ENCODE assay signal across 22 cellular contexts in genomic region chr1:30241681-30242080, GRCh38.
"Had no signal": no experiment of that assay in that cellular context is flagged by ENCODE, and none has a peak within 500 bp of the region (broad histone marks: within the 10 kb centered on the region; RNA-seq: fewer than 3 reads in every experiment).

No MANE protein-coding gene starts in this region.

- H3K36me3 Mint-ChIP-seq: stimulated activated memory B cell treated with anti-CD40 and anti-IgM and Interleukin-4, amounts not matched to agents 10 μg/mL and 1 μg/mL and 100 μg/mL, for 72 hours had no signal

- H3K9me3 ChIP-seq: gastrocnemius medialis, testis, tibial artery, upper lobe of left lung had no signal

- H3K36me3 ChIP-seq: gastrocnemius medialis, heart left ventricle, tibial artery, upper lobe of left lung had no signal

- H3K4me1 ChIP-seq: gastrocnemius medialis, heart left ventricle, parathyroid adenoma, testis, tibial artery, upper lobe of left lung had no signal

- H3K4me3 ChIP-seq: gastrocnemius medialis, heart left ventricle, hepatocyte, testis, tibial artery, upper lobe of left lung had no signal

- H3K4me1 Mint-ChIP-seq: naive thymus-derived CD8-positive, alpha-beta T cell; stimulated activated memory B cell treated with anti-CD40 and anti-IgM and Interleukin-4, amounts not matched to agents 10 μg/mL and 1 μg/mL and 100 μg/mL, for 72 hours had no signal

- H2AFZ ChIP-seq: hepatocyte, parathyroid adenoma had no signal

- H3K27me3 ChIP-seq: gastrocnemius medialis, hepatocyte, testis, upper lobe of left lung had no signal

- H3K27ac Mint-ChIP-seq: naive thymus-derived CD8-positive, alpha-beta T cell; progenitor cell of endocrine pancreas; stimulated activated memory B cell treated with anti-CD40 and anti-IgM and Interleukin-4, amounts not matched to agents 10 μg/mL and 1 μg/mL and 100 μg/mL, for 72 hours had no signal

- H3K27ac ChIP-seq: epithelial cell of prostate, gastrocnemius medialis, heart left ventricle, hepatocyte, parathyroid adenoma, testis, tibial artery, upper lobe of left lung had no signal

- H3K79me2 ChIP-seq: hepatocyte, parathyroid adenoma had no signal

- DNase-seq: cortex of kidney; effector CD4-positive, alpha-beta T cell; foreskin fibroblast; gastrocnemius medialis; heart left ventricle; kidney; mesenchymal stem cell; naive thymus-derived CD8-positive, alpha-beta T cell; stimulated activated CD4-positive, alpha-beta T cell treated with anti-CD3 and anti-CD28 coated beads, Interleukin-4, amount 100 ng/mL, for 4 hours; stimulated activated naive CD8-positive, alpha-beta T cell treated with anti-CD3 and anti-CD28 coated beads, Interleukin-15, Interleukin-2, amounts not matched to agents 100 U/mL and 50 U/mL, for 24 hours; substantia nigra; testis; tibial artery; upper lobe of left lung had no signal

- ATAC-seq: esophagus mucosa; gastrocnemius medialis; heart left ventricle; left lobe of liver; naive thymus-derived CD8-positive, alpha-beta T cell; sciatic nerve; stimulated activated memory B cell treated with anti-CD40 and anti-IgM and Interleukin-4, amounts not matched to agents 10 μg/mL and 1 μg/mL and 100 μg/mL, for 72 hours; stimulated activated naive CD8-positive, alpha-beta T cell treated with anti-CD3 and anti-CD28 coated beads, Interleukin-15, Interleukin-2, amounts not matched to agents 100 U/mL and 50 U/mL, for 24 hours had no signal

- H3K4me2 ChIP-seq: hepatocyte had no signal

- H3K4me3 Mint-ChIP-seq: naive thymus-derived CD8-positive, alpha-beta T cell; stimulated activated memory B cell treated with anti-CD40 and anti-IgM and Interleukin-4, amounts not matched to agents 10 μg/mL and 1 μg/mL and 100 μg/mL, for 72 hours had no signal

- H3K9ac ChIP-seq: parathyroid adenoma had no signal
